ENCODE assay signal across 19 cellular contexts in the genomic region with DNA sequence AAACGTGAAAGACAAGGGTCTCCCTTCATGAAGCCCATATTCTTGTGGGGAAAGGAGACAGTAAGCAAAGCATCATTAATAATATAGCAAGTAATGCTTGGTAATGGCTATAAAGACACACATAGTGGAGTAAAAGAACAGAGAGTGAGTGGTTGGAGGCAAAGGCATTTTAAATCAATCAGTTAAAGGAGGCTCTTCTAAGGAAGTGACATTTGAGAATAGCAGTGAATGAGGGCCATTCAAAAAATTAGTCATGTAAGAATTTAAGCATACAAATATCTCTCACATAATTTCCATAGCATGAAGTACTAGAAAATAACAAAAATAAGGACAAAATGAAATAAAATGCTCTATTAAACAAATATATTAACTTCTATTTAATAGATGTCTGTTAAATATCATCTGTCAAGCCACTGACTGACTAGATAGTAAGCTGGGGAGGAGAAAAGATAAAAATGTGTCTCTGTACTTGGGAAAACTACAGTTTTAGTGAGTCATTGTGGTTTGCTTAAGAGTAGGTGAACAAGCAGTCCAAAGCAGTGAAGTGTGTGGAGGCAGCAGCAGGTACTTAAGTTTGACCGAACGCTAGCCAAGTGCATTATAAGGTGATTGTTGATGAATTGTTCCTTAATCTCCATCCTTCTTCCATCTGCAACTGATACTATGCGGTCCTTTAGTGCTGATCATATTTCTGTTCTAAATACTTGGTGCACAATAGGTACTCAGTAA.
DNase-seq lines count a peak whose midpoint lies in the region; ATAC-seq and TF ChIP-seq lines count a peak whose summit lies in the region.
"Had no signal": no experiment of that assay in that cellular context is flagged by ENCODE, and none has a peak within 500 bp of the region (broad histone marks: within the 10 kb centered on the region; RNA-seq: fewer than 3 reads in every experiment).

No MANE protein-coding gene starts in this region.

- H2AFZ ChIP-seq in hepatocyte (no peak overlapping the region), trophoblast cell (ENCODE audit: insufficient read depth, low read length, poor library complexity) (no peak overlapping the region)

- H3K4me3 Mint-ChIP-seq in MCF 10A (ENCODE audit: unreplicated experiment), result no peak overlapping the region
- H3K4me3 Mint-ChIP-seq in activated CD8-positive, alpha-beta T cell treated with anti-CD3 and anti-CD28 coated beads for 36 hours, result no peak overlapping the region
- H3K4me3 Mint-ChIP-seq: activated naive CD8-positive, alpha-beta T cell treated with anti-CD3 and anti-CD28 coated beads for 36 hours; CD4-positive, alpha-beta memory T cell; naive thymus-derived CD4-positive, alpha-beta T cell; T-helper 17 cell had no signal

- H3K27ac ChIP-seq in breast epithelium, result no peak overlapping the region
- H3K27ac ChIP-seq in hepatocyte, result no peak overlapping the region
- H3K27ac ChIP-seq in trophoblast cell (ENCODE audit: low read depth, low read length), result no peak overlapping the region
- H3K27ac ChIP-seq: upper lobe of left lung had no signal

- H3K4me3 ChIP-seq in breast epithelium (no peak overlapping the region), hepatocyte (no peak overlapping the region), trophoblast cell (ENCODE audit: low read depth, low read length) (no peak overlapping the region)
- H3K4me3 ChIP-seq: upper lobe of left lung had no signal

- no peak for TF ChIP-seq CTCF in MCF 10A (IDR thresholded peaks at IDR 0.05; ENCODE audit: unreplicated experiment)
- no peak for TF ChIP-seq CTCF in breast epithelium (IDR thresholded peaks at IDR 0.05)
- no peak for TF ChIP-seq CTCF in hepatocyte (IDR thresholded peaks at IDR 0.05; ENCODE audit: poor library complexity)
- TF ChIP-seq CTCF in activated CD8-positive, alpha-beta T cell treated with anti-CD3 and anti-CD28 coated beads for 36 hours (IDR thresholded peaks at IDR 0.05), result no peak

- H3K36me3 ChIP-seq in breast epithelium (no peaks in the 10 kb centered on the region), hepatocyte (replicated peaks; ENCODE audit: insufficient read depth, low read depth) (no peaks in the 10 kb centered on the region), trophoblast cell (ENCODE audit: control insufficient read depth in 1 of 2, insufficient read depth in 2 of 2, low read length in 2 of 2) (no peaks in the 10 kb centered on the region)
- H3K36me3 ChIP-seq: upper lobe of left lung had no signal

- no peak overlapping the region for H2BK5ac ChIP-seq in trophoblast cell (ENCODE audit: low read depth, low read length, poor library complexity)

- no peak overlapping the region for H3K23ac ChIP-seq in trophoblast cell (ENCODE audit: low read length)

- POLR2A ChIA-PET in MCF 10A (lab: Yijun Ruan, JAX), result interaction anchor here (0.8 kb wide), 1 partner anchor 977 kb away, joined by 3 read pairs; a partner anchor contains a TSS
- POLR2A ChIA-PET in activated CD8-positive, alpha-beta T cell treated with anti-CD3 and anti-CD28 coated beads for 36 hours (lab: Charles Lee), result no interaction called here

- no peak overlapping the region for H4K12ac ChIP-seq in trophoblast cell (ENCODE audit: low read depth, low read length)

- H3K9ac ChIP-seq in trophoblast cell (ENCODE audit: low read length), result no peak overlapping the region

- H4K91ac ChIP-seq in trophoblast cell (ENCODE audit: low read depth, low read length), result no peak overlapping the region

- H3K27me3 ChIP-seq in breast epithelium (no peaks in the 10 kb centered on the region), hepatocyte (no peaks in the 10 kb centered on the region), trophoblast cell (ENCODE audit: insufficient read depth, low read length) (no peaks in the 10 kb centered on the region)
- H3K27me3 ChIP-seq: upper lobe of left lung had no signal

- BruUV-seq in MCF 10A (replicated peaks; lab: Mats Ljungman, UMichigan), result no TSS peak

- H4K20me1 ChIP-seq in hepatocyte (ENCODE audit: insufficient read depth, poor library complexity, severe bottlenecking), result no peaks in the 10 kb centered on the region

- H3K27me3 Mint-ChIP-seq in MCF 10A (ENCODE audit: insufficient read depth, unreplicated experiment), result no peaks in the 10 kb centered on the region
- H3K27me3 Mint-ChIP-seq in activated CD8-positive, alpha-beta T cell treated with anti-CD3 and anti-CD28 coated beads for 36 hours, result peaks cover 2% of the 10 kb centered on the region
- H3K27me3 Mint-ChIP-seq: activated naive CD8-positive, alpha-beta T cell treated with anti-CD3 and anti-CD28 coated beads for 36 hours had no signal

- H3K14ac ChIP-seq in trophoblast cell (ENCODE audit: low read length), result no peak overlapping the region

- H3K4me2 ChIP-seq in hepatocyte, result no peak overlapping the region
- no peak overlapping the region for H3K4me2 ChIP-seq in trophoblast cell (ENCODE audit: low read length)

- intact Hi-C loops in MCF 10A (cut with micrococcal nuclease) (no loop called here), breast epithelium (cut with DNase I; ENCODE audit: low total_unique reads) (no loop called here)
- intact Hi-C loops in activated CD8-positive, alpha-beta T cell treated with anti-CD3 and anti-CD28 coated beads for 36 hours (cut with micrococcal nuclease), result no loop called here

- no peak overlapping the region for H2AK5ac ChIP-seq in trophoblast cell (ENCODE audit: low read length)

- no peak overlapping the region for H2BK12ac ChIP-seq in trophoblast cell (ENCODE audit: low read length)

- DNase-seq in MCF 10A (ENCODE audit: unreplicated experiment) (peak; percentile 43), breast epithelium (ENCODE audit: low spot score in 2 of 2) (no peak), hepatocyte (ENCODE audit: low spot score) (peak; percentile 4), NOMO-1 treated with dmso at 0.1 percent for 144 hours (lab: John Stamatoyannopoulos, UW; ENCODE audit: unreplicated experiment) (no peak), trophoblast cell (no peak)
- DNase-seq in activated CD8-positive, alpha-beta T cell treated with anti-CD3 and anti-CD28 coated beads for 36 hours, result no peak
- DNase-seq: activated naive CD8-positive, alpha-beta T cell treated with anti-CD3 and anti-CD28 coated beads for 36 hours; CD4-positive, alpha-beta memory T cell; erythroblast; left ventricle myocardium superior; naive thymus-derived CD4-positive, alpha-beta T cell; NCI-H1048; NCI-H510A treated with DMSO at 0.1 percent for 48 hours; RPMI8226; stimulated activated CD4-positive, alpha-beta T cell treated with anti-CD3 and anti-CD28 coated beads, Interleukin-2, amount 100 ng/mL, for 48 hours; T-helper 17 cell had no signal

- H3K9me3 Mint-ChIP-seq in MCF 10A (ENCODE audit: unreplicated experiment), result no peaks in the 10 kb centered on the region
- H3K9me3 Mint-ChIP-seq in activated CD8-positive, alpha-beta T cell treated with anti-CD3 and anti-CD28 coated beads for 36 hours, result no peaks in the 10 kb centered on the region
- H3K9me3 Mint-ChIP-seq: activated naive CD8-positive, alpha-beta T cell treated with anti-CD3 and anti-CD28 coated beads for 36 hours; naive thymus-derived CD4-positive, alpha-beta T cell had no signal

- H3K79me1 ChIP-seq in trophoblast cell (ENCODE audit: low read length), result no peaks in the 10 kb centered on the region

- no peaks in the 10 kb centered on the region for H3K36me3 Mint-ChIP-seq in MCF 10A (ENCODE audit: insufficient read depth, unreplicated experiment)
- H3K36me3 Mint-ChIP-seq in activated CD8-positive, alpha-beta T cell treated with anti-CD3 and anti-CD28 coated beads for 36 hours (ENCODE audit: low read depth), result no peaks in the 10 kb centered on the region
- H3K36me3 Mint-ChIP-seq: activated naive CD8-positive, alpha-beta T cell treated with anti-CD3 and anti-CD28 coated beads for 36 hours; CD4-positive, alpha-beta memory T cell; naive thymus-derived CD4-positive, alpha-beta T cell had no signal

- no peak overlapping the region for H3K4ac ChIP-seq in trophoblast cell (ENCODE audit: low read depth, low read length)

- H3K4me1 ChIP-seq in breast epithelium (no peaks in the 10 kb centered on the region), hepatocyte (ENCODE audit: insufficient read depth) (no peaks in the 10 kb centered on the region), trophoblast cell (ENCODE audit: control insufficient read depth in 1 of 2, insufficient read depth in 2 of 2, low read length in 2 of 2) (no peaks in the 10 kb centered on the region)

- no peak overlapping the region for H3K18ac ChIP-seq in trophoblast cell (ENCODE audit: low read length)

- no peak overlapping the region for H4K8ac ChIP-seq in trophoblast cell (ENCODE audit: low read depth, low read length)

- ATAC-seq in SK-N-SH treated with all-trans-retinoic acid at 6 μM for 48 hours (peak; percentile 91), HG02852 (IDR thresholded peaks at IDR 0.05; ENCODE audit: unreplicated experiment) (no peak)
- no peak for ATAC-seq in activated CD8-positive, alpha-beta T cell treated with anti-CD3 and anti-CD28 coated beads for 36 hours
- ATAC-seq: left ventricle myocardium superior; naive thymus-derived CD4-positive, alpha-beta T cell; T-helper 17 cell had no signal

- H3K4me1 Mint-ChIP-seq in MCF 10A (ENCODE audit: insufficient read depth, unreplicated experiment), result peaks cover 5% of the 10 kb centered on the region
- H3K4me1 Mint-ChIP-seq in activated CD8-positive, alpha-beta T cell treated with anti-CD3 and anti-CD28 coated beads for 36 hours (ENCODE audit: low read depth), result no peaks in the 10 kb centered on the region
- H3K4me1 Mint-ChIP-seq: activated naive CD8-positive, alpha-beta T cell treated with anti-CD3 and anti-CD28 coated beads for 36 hours; CD4-positive, alpha-beta memory T cell; T-helper 17 cell had no signal

- no peak overlapping the region for H2BK120ac ChIP-seq in trophoblast cell (ENCODE audit: insufficient read depth, low read length, poor library complexity)

- H3K9me3 ChIP-seq in breast epithelium, result no peaks in the 10 kb centered on the region
- H3K9me3 ChIP-seq in hepatocyte (ENCODE audit: low read depth), result no peaks in the 10 kb centered on the region
- no peaks in the 10 kb centered on the region for H3K9me3 ChIP-seq in trophoblast cell (ENCODE audit: insufficient read depth, low read depth, low read length)
- H3K9me3 ChIP-seq: upper lobe of left lung had no signal

- H3K9me2 ChIP-seq in hepatocyte (replicated peaks; ENCODE audit: insufficient read depth), result no peaks in the 10 kb centered on the region

- no peak overlapping the region for H3K27ac Mint-ChIP-seq in MCF 10A (ENCODE audit: low read depth, unreplicated experiment)
- H3K27ac Mint-ChIP-seq in activated CD8-positive, alpha-beta T cell treated with anti-CD3 and anti-CD28 coated beads for 36 hours, result no peak overlapping the region
- H3K27ac Mint-ChIP-seq: activated naive CD8-positive, alpha-beta T cell treated with anti-CD3 and anti-CD28 coated beads for 36 hours; CD4-positive, alpha-beta memory T cell; naive thymus-derived CD4-positive, alpha-beta T cell; T-helper 17 cell had no signal

- TF ChIP-seq POLR2A in breast epithelium (IDR thresholded peaks at IDR 0.05), result no peak

- CTCF ChIA-PET in MCF 10A (lab: Yijun Ruan, JAX), result interaction anchor here (0.7 kb wide), 2 partner anchors 1180 to 1199 kb away, joined by 3 read pairs; no protein-coding TSS in a partner anchor
- CTCF ChIA-PET in activated CD8-positive, alpha-beta T cell treated with anti-CD3 and anti-CD28 coated beads for 36 hours (lab: Charles Lee), result no interaction called here

- H3K79me2 ChIP-seq in hepatocyte (peaks cover 2% of the 10 kb centered on the region), trophoblast cell (ENCODE audit: control insufficient read depth, insufficient read depth, low read length, poor library complexity) (no peaks in the 10 kb centered on the region)

- WGBS in hepatocyte (ENCODE audit: low lambda C conversion rate, missing lambda C conversion rate), result 53% methylated on average over 4 of the region's 4 CpGs
- no CpG with 5 or more reads among the region's 4 CpGs for whole genome bisulfite sequencing in trophoblast cell (ENCODE audit: extremely low coverage, insufficient coverage, insufficient read length)

Comparison
In these comparisons a context has a peak if more than half of its experiments do, and no peak if none do; other contexts are left out.
1. DNase-seq: peak in MCF 10A (single experiment) and hepatocyte (single experiment); none in breast epithelium (0 of 2), NOMO-1 treated with dmso at 0.1 percent for 144 hours (single experiment), activated CD8-positive, alpha-beta T cell treated with anti-CD3 and anti-CD28 coated beads for 36 hours (single experiment) and trophoblast cell (0 of 2).